Comparison of ENCODE assay signal across 16 cellular contexts in the genomic region with DNA sequence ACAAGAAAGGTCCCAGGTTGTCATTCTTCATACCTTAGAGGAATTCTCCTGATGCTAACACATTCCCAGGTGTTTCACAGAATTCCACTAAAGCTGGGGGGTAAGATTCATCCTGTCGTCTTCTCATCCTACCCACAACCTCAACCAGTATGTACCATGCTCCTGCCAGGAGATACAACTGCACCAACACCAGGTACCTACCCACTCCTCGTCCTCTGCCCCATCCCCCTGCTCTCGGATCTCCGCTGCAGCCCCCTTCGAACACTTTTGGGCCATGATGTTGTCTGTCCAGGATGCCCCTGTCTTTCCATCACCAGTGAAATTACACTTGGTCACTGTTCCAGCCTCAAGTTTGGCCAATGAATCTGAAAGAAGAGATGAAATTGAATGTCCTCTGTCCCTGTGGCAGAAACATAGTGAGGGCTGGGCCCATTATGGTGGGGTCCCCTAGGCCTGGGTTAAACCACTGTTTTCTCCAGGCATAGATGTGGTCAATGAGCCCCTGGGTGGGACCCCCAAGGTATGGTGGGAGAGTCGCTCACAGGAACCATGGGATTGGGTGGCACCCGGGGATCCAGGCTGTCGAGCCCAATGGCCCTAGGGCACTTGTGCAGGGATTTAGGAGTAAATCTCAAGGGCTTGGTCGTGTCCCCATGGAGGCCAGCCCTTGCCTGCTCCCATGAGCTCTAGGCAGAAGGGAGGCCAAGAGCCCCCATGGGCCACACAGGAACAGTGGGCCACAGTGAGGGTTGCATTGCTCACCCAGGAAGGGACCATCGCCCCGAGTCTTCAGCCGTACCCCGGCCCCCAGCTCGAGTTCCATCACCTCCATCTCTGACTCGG.
"Had no signal": no experiment of that assay in that cellular context is flagged by ENCODE, and none has a peak within 500 bp of the region (broad histone marks: within the 10 kb centered on the region; RNA-seq: fewer than 3 reads in every experiment).

No MANE protein-coding gene starts in this region.

- H3K27ac ChIP-seq: colonic mucosa, dorsolateral prefrontal cortex, esophagus muscularis mucosa, foreskin keratinocyte, gastroesophageal sphincter, heart left ventricle, left lung, lower lobe of right lung had no signal

- H3K4me1 ChIP-seq: colonic mucosa, esophagus muscularis mucosa, foreskin keratinocyte, gastroesophageal sphincter had no signal

- H3K36me3 ChIP-seq: colonic mucosa had no signal

- H3K9me3 ChIP-seq: colonic mucosa, esophagus muscularis mucosa, gastroesophageal sphincter, heart left ventricle, left lung, lower lobe of right lung had no signal

- ATAC-seq: foreskin keratinocyte, gastroesophageal sphincter, heart left ventricle, left cardiac atrium, left lung, left ventricle myocardium superior, lower lobe of right lung had no signal

- H3K27me3 ChIP-seq: colonic mucosa, dorsolateral prefrontal cortex, esophagus muscularis mucosa, foreskin keratinocyte, gastroesophageal sphincter, heart left ventricle, left lung had no signal

- DNase-seq: colonic mucosa; dermis blood vessel endothelial cell; effector CD4-positive, alpha-beta T cell; effector memory CD4-positive, alpha-beta T cell; foreskin keratinocyte; heart left ventricle; hippocampal formation; left cardiac atrium; left lung; left ventricle myocardium superior; lower lobe of right lung; mesenchymal stem cell; midbrain had no signal

- H3K4me3 ChIP-seq: colonic mucosa, dorsolateral prefrontal cortex, esophagus muscularis mucosa, gastroesophageal sphincter, heart left ventricle, left lung, lower lobe of right lung had no signal
